In genomic region chr7:103636153-103636552, GRCh38 we compare ENCODE assay signal across 18 cellular contexts.
DNase-seq lines count a peak whose midpoint lies in the region; TF ChIP-seq lines count a peak whose summit lies in the region.
"Had no signal": no experiment of that assay in that cellular context is flagged by ENCODE, and none has a peak within 500 bp of the region (broad histone marks: within the 10 kb centered on the region; RNA-seq: fewer than 3 reads in every experiment).

No MANE protein-coding gene starts in this region.

- H3K4me3 Mint-ChIP-seq in neural progenitor cell (no peak overlapping the region), mesothelial cell of epicardium (no peak overlapping the region)

- no peaks in the 10 kb centered on the region for H3F3A ChIP-seq in neural progenitor cell (ENCODE audit: low read depth)

- H3K4me1 Mint-ChIP-seq in neural progenitor cell (no peaks in the 10 kb centered on the region), mesothelial cell of epicardium (no peaks in the 10 kb centered on the region)

- H3K4me3 ChIP-seq in SJCRH30 (no peak overlapping the region), epithelial cell of esophagus (ENCODE audit: low read length) (no peak overlapping the region), neural progenitor cell (no peak overlapping the region)
- H3K4me3 ChIP-seq: BLaER1 treated with 17β-estradiol and CSF1 and Interleukin-3, amounts not matched to agents 10 nM and 100 nM; cardiac muscle cell; HAP-1 had no signal

- H3K9ac ChIP-seq in neural progenitor cell = no peak overlapping the region
- H3K9ac ChIP-seq: BLaER1 treated with 17β-estradiol and CSF1 and Interleukin-3, amounts not matched to agents 10 nM and 100 nM; parathyroid adenoma had no signal

- TF ChIP-seq CTCF in epithelial cell of esophagus (IDR thresholded peaks at IDR 0.05; ENCODE audit: insufficient read depth, low read depth, low read length, missing control alignments) (no peak), neural progenitor cell (IDR thresholded peaks at IDR 0.05) (no peak), mesothelial cell of epicardium (IDR thresholded peaks at IDR 0.05; ENCODE audit: unreplicated experiment) (no peak)

- no peaks in the 10 kb centered on the region for H3K27me3 ChIP-seq in SJCRH30
- no peaks in the 10 kb centered on the region for H3K27me3 ChIP-seq in neural progenitor cell
- H3K27me3 ChIP-seq: BLaER1 treated with 17β-estradiol and CSF1 and Interleukin-3, amounts not matched to agents 10 nM and 100 nM; cardiac muscle cell had no signal

- H3K27ac ChIP-seq in SJCRH30 (no peak overlapping the region), neural progenitor cell (no peak overlapping the region)
- H3K27ac ChIP-seq: BLaER1 treated with 17β-estradiol and CSF1 and Interleukin-3, amounts not matched to agents 10 nM and 100 nM; cardiac muscle cell; parathyroid adenoma had no signal

- no peak overlapping the region for H3K27ac Mint-ChIP-seq in neural progenitor cell
- no peak overlapping the region for H3K27ac Mint-ChIP-seq in mesothelial cell of epicardium

- no peak overlapping the region for H3K4me2 ChIP-seq in neural progenitor cell
- H3K4me2 ChIP-seq: BLaER1 treated with 17β-estradiol and CSF1 and Interleukin-3, amounts not matched to agents 10 nM and 100 nM had no signal

- no peaks in the 10 kb centered on the region for H4K20me1 ChIP-seq in neural progenitor cell (ENCODE audit: low read depth)
- H4K20me1 ChIP-seq: BLaER1 treated with 17β-estradiol and CSF1 and Interleukin-3, amounts not matched to agents 10 nM and 100 nM had no signal

- H3K36me3 Mint-ChIP-seq in neural progenitor cell (no peaks in the 10 kb centered on the region), mesothelial cell of epicardium (no peaks in the 10 kb centered on the region)

- H3K4me1 ChIP-seq in SJCRH30 (peaks cover 10% of the 10 kb centered on the region), neural progenitor cell (no peaks in the 10 kb centered on the region)
- H3K4me1 ChIP-seq: BLaER1 treated with 17β-estradiol and CSF1 and Interleukin-3, amounts not matched to agents 10 nM and 100 nM; HAP-1; parathyroid adenoma had no signal

- peaks cover 20% of the 10 kb centered on the region for H3K36me3 ChIP-seq in SJCRH30
- H3K36me3 ChIP-seq in neural progenitor cell = no peaks in the 10 kb centered on the region
- H3K36me3 ChIP-seq: BLaER1 treated with 17β-estradiol and CSF1 and Interleukin-3, amounts not matched to agents 10 nM and 100 nM; HAP-1 had no signal

- DNase-seq in HCEC 1CT (peak; percentile 54), SJCRH30 (peak; percentile 26 to 59), epithelial cell of esophagus (ENCODE audit: low read depth) (peak; percentile 56), neural progenitor cell (ENCODE audit: low spot score) (peak; percentile 35), SW 1271 (lab: John Stamatoyannopoulos, UW) (no peak), DMS153 (lab: John Stamatoyannopoulos, UW) (no peak), mesothelial cell of epicardium (ENCODE audit: low spot score in 2 of 2, unreplicated experiment in 2 of 2) (no peak)
- DNase-seq in activated naive CD4-positive, alpha-beta T cell treated with Interleukin-2 at 50 U/mL for 16 hours = no peak
- DNase-seq: DMS79; glutamatergic neuron; kidney; NCI-H1417; NCI-H446 treated with DMSO at 0.1 percent for 48 hours; stimulated activated CD4-positive, alpha-beta T cell treated with anti-CD3 and anti-CD28 coated beads, Interleukin-12 subunit alpha, Interleukin-12 subunit beta, amount 100 ng/mL, for 4 hours had no signal

- no peaks in the 10 kb centered on the region for H3K27me3 Mint-ChIP-seq in neural progenitor cell (ENCODE audit: insufficient read depth, low read depth)
- H3K27me3 Mint-ChIP-seq in mesothelial cell of epicardium (ENCODE audit: low read depth) = no peaks in the 10 kb centered on the region

- H3K79me2 ChIP-seq in neural progenitor cell (ENCODE audit: low read depth) = no peaks in the 10 kb centered on the region
- H3K79me2 ChIP-seq: parathyroid adenoma had no signal

- H3K9me3 Mint-ChIP-seq in neural progenitor cell (no peaks in the 10 kb centered on the region), mesothelial cell of epicardium (no peaks in the 10 kb centered on the region)

- no peak overlapping the region for H2AFZ ChIP-seq in neural progenitor cell (replicated peaks)
- H2AFZ ChIP-seq: parathyroid adenoma had no signal

- H3K9me3 ChIP-seq in SJCRH30 (replicated peaks) (no peaks in the 10 kb centered on the region), neural progenitor cell (ENCODE audit: low read depth) (no peaks in the 10 kb centered on the region)
- H3K9me3 ChIP-seq: BLaER1 treated with 17β-estradiol and CSF1 and Interleukin-3, amounts not matched to agents 10 nM and 100 nM; HAP-1 had no signal

Comparison
In these comparisons a context has a peak if more than half of its experiments do, and no peak if none do; other contexts are left out.
1. DNase-seq: peak in HCEC 1CT (single experiment), SJCRH30 (2 of 2), epithelial cell of esophagus (single experiment) and neural progenitor cell (single experiment); none in SW 1271 (0 of 2), DMS153 (single experiment), activated naive CD4-positive, alpha-beta T cell treated with Interleukin-2 at 50 U/mL for 16 hours (single experiment) and mesothelial cell of epicardium (0 of 2).